ENCODE assay signal across 8 cellular contexts in the genomic region with DNA sequence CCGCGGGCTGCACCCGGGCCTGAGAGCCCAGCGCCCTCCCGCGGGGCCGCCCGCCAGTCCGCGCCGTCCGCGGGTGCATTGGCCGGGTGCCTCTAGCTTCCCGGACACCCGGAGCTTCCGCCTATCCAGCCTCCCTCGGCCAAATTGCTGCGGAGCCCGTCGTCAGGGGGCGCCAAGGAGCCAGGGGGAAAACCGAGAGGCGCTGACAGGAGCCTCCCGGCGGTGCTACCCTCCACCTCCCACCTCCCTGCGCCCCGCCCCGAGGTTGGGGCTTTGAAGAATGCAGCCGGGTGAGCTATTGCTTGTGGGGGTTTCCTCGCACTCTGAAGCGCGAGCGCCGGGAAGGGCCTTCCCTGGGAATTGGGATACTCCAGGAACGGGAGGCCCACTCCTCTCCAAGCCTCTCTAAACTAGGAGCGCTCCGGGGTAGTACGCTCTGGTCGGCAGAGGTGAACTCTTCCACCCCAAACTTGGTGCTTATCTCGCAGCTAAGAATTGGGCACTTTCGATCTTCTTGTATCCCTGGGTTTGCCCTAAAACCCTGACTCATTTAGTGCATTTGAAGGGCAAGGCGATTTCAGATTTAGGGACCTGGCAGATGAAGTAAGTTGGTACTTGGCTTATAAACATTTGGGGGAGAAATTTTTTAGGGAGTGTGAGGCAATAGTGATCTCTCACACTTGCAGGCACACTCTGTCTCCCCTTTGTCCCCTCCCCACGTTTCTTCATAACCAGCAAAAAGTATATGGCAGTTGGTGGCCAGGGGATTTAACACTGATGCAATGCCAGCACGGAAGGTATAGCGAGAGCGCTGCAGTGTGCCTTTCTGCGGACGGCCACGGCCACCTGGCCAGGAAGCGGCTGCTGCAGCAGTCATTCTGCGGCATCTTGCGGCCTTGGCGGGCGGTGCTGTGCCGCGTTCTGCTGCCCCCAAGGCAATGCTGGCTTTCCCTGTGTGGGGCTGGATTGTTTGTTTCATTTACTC. TPM values are rescaled to one million over a fixed set of nuclear protein-coding genes. Genes with fewer than 3 reads are reported as not detected.
DNase-seq lines count a peak whose midpoint lies in the region; ATAC-seq lines count a peak whose summit lies in the region.

No MANE protein-coding gene starts in this region.

- ATAC-seq in GM19438 (IDR thresholded peaks at IDR 0.05; ENCODE audit: low read depth, unreplicated experiment): peak; percentile 65
- ATAC-seq in HG03558 (IDR thresholded peaks at IDR 0.05; ENCODE audit: extremely low read depth, unreplicated experiment): peak; percentile 43
- ATAC-seq in esophagus mucosa: peak; percentile 69

- in situ Hi-C loops in Caki2 (cut with HindIII; ENCODE audit: low pct_unique_long_range_greater_than_20kb, low sequenced_read_pairs): no loop called here

- DNase-seq in Caki2 (ENCODE audit: low read depth) (peak; percentile 99), NCI-H82 treated with DMSO at 0.1 percent for 48 hours (lab: John Stamatoyannopoulos, UW; ENCODE audit: unreplicated experiment) (peak; percentile 77)
- DNase-seq in activated CD8-positive, alpha-beta memory T cell treated with anti-CD3 and anti-CD28 coated beads, Interleukin-2, amount 50 U/mL, for 48 hours: peak; percentile 86
- DNase-seq in stimulated activated naive CD4-positive, alpha-beta T cell treated with Interleukin-2 at 50 U/mL for 16 hours (lab: John Stamatoyannopoulos, UW): peak; percentile 30

- no peaks in the 10 kb centered on the region for H3K36me3 ChIP-seq in muscle layer of colon (ENCODE audit: insufficient read depth, low read length)

- no peaks in the 10 kb centered on the region for H3K9me3 ChIP-seq in muscle layer of colon (ENCODE audit: low read length)

- H3K27me3 ChIP-seq in muscle layer of colon (ENCODE audit: control insufficient read depth in 1 of 2, insufficient read depth in 2 of 2, low read length in 2 of 2): no peaks in the 10 kb centered on the region

- H3K4me1 ChIP-seq in muscle layer of colon (ENCODE audit: insufficient read depth, low read length): peaks cover 11% of the 10 kb centered on the region

- H3K9ac ChIP-seq in muscle layer of colon (ENCODE audit: low read length): no peak overlapping the region

- H3K4me3 ChIP-seq in muscle layer of colon (ENCODE audit: low read depth in 1 of 2, low read length in 2 of 2): peak overlapping the region; percentile 40 to 70

- peak overlapping the region; percentile 31 for H3K27ac ChIP-seq in muscle layer of colon (ENCODE audit: low read depth, low read length)

RNA-seq across cellular contexts. Expression of a gene that starts 0.6 kb away (rescaled TPM):
- total RNA-seq in Caki2 (2014; rRNA removed; shearing (Covaris generic); ENCODE audit: low replicate concordance): 7.7 and 25.6 TPM in 2 replicates
- 0.16 TPM for total RNA-seq in esophagus mucosa

Comparison
In these comparisons a context has a peak if more than half of its experiments do, and no peak if none do; other contexts are left out.
1. Peak in every context shown above with its lines: DNase-seq, ATAC-seq, H3K4me3 ChIP-seq and H3K27ac ChIP-seq.
2. DNase-seq: peak in every context shown above with its lines; median percentile 99 in Caki2; 86 in activated CD8-positive, alpha-beta memory T cell treated with anti-CD3 and anti-CD28 coated beads, Interleukin-2, amount 50 U/mL, for 48 hours; 77 in NCI-H82 treated with DMSO at 0.1 percent for 48 hours; 30 in stimulated activated naive CD4-positive, alpha-beta T cell treated with Interleukin-2 at 50 U/mL for 16 hours.